Comparison of ENCODE assay signal across 18 cellular contexts in the genomic region with DNA sequence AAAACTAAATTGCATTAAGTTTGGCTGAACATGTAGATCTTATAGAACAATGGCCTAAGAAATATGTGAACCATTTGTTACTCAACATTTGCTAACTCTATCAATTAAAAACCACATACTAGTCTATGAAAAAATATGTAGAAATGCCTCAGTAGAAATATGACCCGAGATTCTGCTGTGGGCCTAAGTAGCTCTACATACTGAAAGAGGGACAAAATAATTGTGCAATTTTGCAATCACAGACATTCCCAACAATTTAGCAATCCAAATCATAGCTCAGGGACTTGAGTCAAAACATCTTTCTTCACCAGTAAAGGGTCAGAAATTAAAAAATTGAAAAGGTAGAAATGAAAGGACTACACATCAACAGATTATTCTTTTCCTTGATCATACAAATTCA.
DNase-seq lines count a peak whose midpoint lies in the region; FAIRE-seq and TF ChIP-seq lines count a peak whose summit lies in the region.
"Had no signal": no experiment of that assay in that cellular context is flagged by ENCODE, and none has a peak within 500 bp of the region (broad histone marks: within the 10 kb centered on the region; RNA-seq: fewer than 3 reads in every experiment).

No MANE protein-coding gene starts in this region.

- peak; percentile 32 for FAIRE-seq in D721Med (lab: Jason Lieb, UNC)

- DNase-seq in D721Med (ENCODE audit: insufficient read length, low spot score) (no peak), LHCN-M2 (ENCODE audit: low read depth) (peak; percentile 66), fibroblast of peridontal ligament (ENCODE audit: extremely low read depth) (peak; percentile 22), stromal cell of bone marrow (ENCODE audit: low read depth) (peak; percentile 20), RWPE1 (ENCODE audit: low spot score) (no peak), NOMO-1 treated with DMSO at 0.1 percent for 48 hours (lab: John Stamatoyannopoulos, UW; ENCODE audit: unreplicated experiment) (no peak)
- no peak for DNase-seq in activated T-cell treated with anti-CD3 and anti-CD28 coated beads, Interleukin-2, amount 50 U/mL, for 1 hour
- DNase-seq: C1 segment of cervical spinal cord; DND-41; GF-D8; H7; NCI-H1436; NCI-H2029; NCI-H446 treated with DMSO at 0.1 percent for 48 hours; NK-92 treated with Interleukin-12 subunit alpha and Interleukin-12 subunit beta, amount 100 ng/mL, for 24 hours; OCI-M1; SW 1271 had no signal

- POLR2A ChIA-PET in RWPE1 (lab: Yijun Ruan, JAX; ENCODE audit: low non-redundant PET), result no interaction called here

- CTCF ChIA-PET in RWPE1 (lab: Yijun Ruan, JAX), result no interaction called here

- TF ChIP-seq CTCF in D721Med (IDR thresholded peaks at IDR 0.05; ENCODE audit: insufficient read depth, missing control alignments), result no peak
- no peak for TF ChIP-seq CTCF in RWPE1 (conservative IDR thresholded peaks at IDR 0.05; ENCODE audit: low read depth)

- no peak overlapping the region for H3K27ac ChIP-seq in RWPE1
- H3K27ac ChIP-seq: HL-60 had no signal

Comparison
In these comparisons a context has a peak if more than half of its experiments do, and no peak if none do; other contexts are left out.
1. DNase-seq: peak in LHCN-M2 (single experiment), fibroblast of peridontal ligament (single experiment) and stromal cell of bone marrow (single experiment); none in D721Med (single experiment), RWPE1 (single experiment), NOMO-1 treated with DMSO at 0.1 percent for 48 hours (single experiment) and activated T-cell treated with anti-CD3 and anti-CD28 coated beads, Interleukin-2, amount 50 U/mL, for 1 hour (single experiment).